Comparison of ENCODE assay signal across 1 cellular context in genomic region chr6:33620158-33620583, GRCh38.
A peak's percentile ranks its signal among the peaks of the same experiment; 100 is the strongest.
TF ChIP-seq lines count a peak whose summit lies in the region.

No MANE protein-coding gene starts in this region.

TF ChIP-seq in H1, 55 proteins besides CTCF, POLR2A, EP300 and RAD21:
- TF ChIP-seq TCF12 (IDR thresholded peaks at IDR 0.05; ENCODE audit: low read depth, low read length), result no peak
- no peak for TF ChIP-seq FOSL1 (IDR thresholded peaks at IDR 0.05; ENCODE audit: insufficient read depth, low read depth, low read length)
- no peak for TF ChIP-seq ATF2 (IDR thresholded peaks at IDR 0.05; ENCODE audit: low read length)
- TF ChIP-seq TEAD4 (IDR thresholded peaks at IDR 0.05; ENCODE audit: low read depth, low read length), result no peak
- TF ChIP-seq SUZ12 (IDR thresholded peaks at IDR 0.05; ENCODE audit: low read length), result 0 out of 2 replicates have a peak, but pooled peaks have one; percentile 47
- peak; percentile 39 for TF ChIP-seq ASH2L (IDR thresholded peaks at IDR 0.05; ENCODE audit: low read length)
- TF ChIP-seq HDAC2 (IDR thresholded peaks at IDR 0.05; ENCODE audit: borderline replicate concordance in 1 of 2, low read depth in 2 of 2, low read length in 2 of 2), result 0 out of 4 replicates have a peak, but pooled peaks of 1 of the 2 experiments have one; percentile 18
- no peak for TF ChIP-seq CEBPB (IDR thresholded peaks at IDR 0.05; ENCODE audit: low read depth, low read length)
- TF ChIP-seq RNF2 (IDR thresholded peaks at IDR 0.05; ENCODE audit: borderline replicate concordance, low read depth, low read length, missing control alignments, poor library complexity, severe bottlenecking), result no peak
- peak; percentile 10 for TF ChIP-seq CTBP2 (IDR thresholded peaks at IDR 0.05; ENCODE audit: borderline replicate concordance, insufficient read depth, insufficient read length, low read length)
- no peak for TF ChIP-seq SIX5 (IDR thresholded peaks at IDR 0.05; ENCODE audit: low read depth, low read length)
- TF ChIP-seq BACH1 (IDR thresholded peaks at IDR 0.05; ENCODE audit: low read length), result no peak
